ENCODE assay signal across 17 cellular contexts in genomic region chr2:189477756-189478155, GRCh38.
"Had no signal": no experiment of that assay in that cellular context is flagged by ENCODE, and none has a peak within 500 bp of the region (broad histone marks: within the 10 kb centered on the region; RNA-seq: fewer than 3 reads in every experiment).

No MANE protein-coding gene starts in this region.

- H3K9me3 Mint-ChIP-seq: activated naive CD4-positive, alpha-beta T cell treated with anti-CD3 and anti-CD28 coated beads, Interleukin-2, amount 10 ng/mL, durations not matched to agents 7 days and 5 days; activated T-helper 2 cell treated with anti-CD3 and anti-CD28 coated beads, Interferon-gamma antibody, Interleukin-2, Interleukin-4, amounts not matched to agents 10 μg/mL and 5 μg/mL and 100 μg/mL, durations not matched to agents 14 hours and 24 hours and 36 hours; mesothelial cell of epicardium; stimulated activated naive B cell treated with anti-CD40 and anti-IgM and Interleukin-4, amounts not matched to agents 10 μg/mL and 1 μg/mL and 100 μg/mL, for 72 hours had no signal

- H3K4me1 Mint-ChIP-seq: activated naive CD4-positive, alpha-beta T cell treated with anti-CD3 and anti-CD28 coated beads, Interleukin-2, amount 10 ng/mL, durations not matched to agents 7 days and 5 days had no signal

- DNase-seq: activated CD4-positive, alpha-beta T cell treated with anti-CD3 and anti-CD28 coated beads for 48 hours; activated CD8-positive, alpha-beta memory T cell treated with anti-CD3 and anti-CD28 coated beads for 24 hours; activated naive CD4-positive, alpha-beta T cell treated with anti-CD3 and anti-CD28 coated beads, Interleukin-2, amount 10 ng/mL, durations not matched to agents 7 days and 5 days; brain microvascular endothelial cell; dermis blood vessel endothelial cell; erythroblast; hypothalamus; nucleus accumbens; right lobe of liver; spleen; stimulated activated CD4-positive, alpha-beta T cell treated with anti-CD3 and anti-CD28 coated beads, Interleukin-1b, Interleukin-23, amount 100 ng/mL, for 48 hours; stimulated activated naive B cell treated with anti-CD40 and anti-IgM and Interleukin-4, amounts not matched to agents 10 μg/mL and 1 μg/mL and 100 μg/mL, for 72 hours; T1000; WERI-Rb-1 had no signal

- H3K4me1 ChIP-seq: prostate gland, right lobe of liver, spleen had no signal

- H3K27me3 Mint-ChIP-seq: activated naive CD4-positive, alpha-beta T cell treated with anti-CD3 and anti-CD28 coated beads, Interleukin-2, amount 10 ng/mL, durations not matched to agents 7 days and 5 days; stimulated activated naive B cell treated with anti-CD40 and anti-IgM and Interleukin-4, amounts not matched to agents 10 μg/mL and 1 μg/mL and 100 μg/mL, for 72 hours had no signal

- H3K4me3 Mint-ChIP-seq: activated naive CD4-positive, alpha-beta T cell treated with anti-CD3 and anti-CD28 coated beads, Interleukin-2, amount 10 ng/mL, durations not matched to agents 7 days and 5 days; mesothelial cell of epicardium; stimulated activated naive B cell treated with anti-CD40 and anti-IgM and Interleukin-4, amounts not matched to agents 10 μg/mL and 1 μg/mL and 100 μg/mL, for 72 hours had no signal

- ATAC-seq: stimulated activated naive B cell treated with anti-CD40 and anti-IgM and Interleukin-4, amounts not matched to agents 10 μg/mL and 1 μg/mL and 100 μg/mL, for 72 hours had no signal

- H3K4me3 ChIP-seq: prostate gland, right lobe of liver, spleen had no signal

- H3K9me3 ChIP-seq: prostate gland, right lobe of liver, spleen had no signal

- H3K36me3 ChIP-seq: prostate gland had no signal

- H3K27me3 ChIP-seq: brain microvascular endothelial cell, right lobe of liver, spleen had no signal

- H3K27ac Mint-ChIP-seq: activated naive CD4-positive, alpha-beta T cell treated with anti-CD3 and anti-CD28 coated beads, Interleukin-2, amount 10 ng/mL, durations not matched to agents 7 days and 5 days; activated T-helper 2 cell treated with anti-CD3 and anti-CD28 coated beads, Interferon-gamma antibody, Interleukin-2, Interleukin-4, amounts not matched to agents 10 μg/mL and 5 μg/mL and 100 μg/mL, durations not matched to agents 14 hours and 24 hours and 36 hours; mesothelial cell of epicardium; stimulated activated naive B cell treated with anti-CD40 and anti-IgM and Interleukin-4, amounts not matched to agents 10 μg/mL and 1 μg/mL and 100 μg/mL, for 72 hours had no signal

- H3K27ac ChIP-seq: brain microvascular endothelial cell, prostate gland, right lobe of liver, spleen, WERI-Rb-1 had no signal
